12 cellular contexts compared by ENCODE assay signal in the genomic region with DNA sequence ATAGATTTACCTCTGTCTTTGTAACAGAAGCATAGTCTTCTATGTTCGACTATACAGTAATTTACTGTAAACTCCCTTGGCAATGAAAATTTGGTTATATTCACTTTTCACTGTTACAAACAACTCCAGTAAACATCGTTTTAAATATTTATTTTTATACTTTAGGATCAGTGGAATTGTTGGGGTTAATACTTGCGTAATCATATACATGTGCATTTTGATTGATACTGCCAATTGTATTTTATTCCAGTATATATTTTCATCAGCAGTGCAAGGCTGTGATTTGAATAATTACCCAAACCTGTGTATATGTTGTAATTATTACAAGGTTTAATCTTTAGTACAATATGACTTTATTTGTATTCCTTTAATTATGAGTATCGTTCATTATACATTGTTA.
DNase-seq lines count a peak whose midpoint lies in the region; ATAC-seq and TF ChIP-seq lines count a peak whose summit lies in the region.
"Had no signal": no experiment of that assay in that cellular context is flagged by ENCODE, and none has a peak within 500 bp of the region (broad histone marks: within the 10 kb centered on the region; RNA-seq: fewer than 3 reads in every experiment).

No MANE protein-coding gene starts in this region.

- ATAC-seq in right cardiac atrium (no peak), left cardiac atrium (no peak), upper lobe of right lung (no peak)

- in situ Hi-C loops in brain microvascular endothelial cell (cut with HindIII; ENCODE audit: low pct_ligation_motif_present, low sequenced_read_pairs) = no loop called here

- peak overlapping the region; percentile 20 for H3K4me3 ChIP-seq in right cardiac atrium (ENCODE audit: low read length)
- peak overlapping the region; percentile 46 for H3K4me3 ChIP-seq in brain microvascular endothelial cell (ENCODE audit: low read depth, low read length)
- H3K4me3 ChIP-seq in mucosa of rectum (ENCODE audit: low read length in 2 of 2) = peak overlapping the region; percentile 57 to 80
- H3K4me3 ChIP-seq in upper lobe of right lung = peak overlapping the region; percentile 51
- peak overlapping the region in 2 of 4 donors; percentile 40 to 56 for H3K4me3 ChIP-seq in Peyer's patch

- no peaks in the 10 kb centered on the region for H3K9me3 ChIP-seq in right cardiac atrium (ENCODE audit: control insufficient read depth, low read length)
- H3K9me3 ChIP-seq in mucosa of rectum (ENCODE audit: control insufficient read depth in 2 of 2, low read length in 2 of 2) = no peaks in the 10 kb centered on the region
- H3K9me3 ChIP-seq in upper lobe of right lung = no peaks in the 10 kb centered on the region
- no peaks in the 10 kb centered on the region for H3K9me3 ChIP-seq in Peyer's patch
- H3K9me3 ChIP-seq: Caco-2 had no signal

- H3K4me1 ChIP-seq in right cardiac atrium (ENCODE audit: control insufficient read depth, insufficient read depth, low read length) (peaks cover 9% of the 10 kb centered on the region), mucosa of rectum (ENCODE audit: control insufficient read depth in 2 of 2, insufficient read depth in 2 of 2, low read length in 2 of 2) (peaks cover 0 to 13% of the 10 kb centered on the region in 2 donors), upper lobe of right lung (peaks cover 46% of the 10 kb centered on the region), Peyer's patch (peaks cover 0 to 15% (median 7%) of the 10 kb centered on the region in 4 donors)

- no peak overlapping the region for H3K9ac ChIP-seq in mucosa of rectum (ENCODE audit: low read depth in 1 of 2, low read length in 2 of 2)

- TF ChIP-seq POLR2A in Peyer's patch (IDR thresholded peaks at IDR 0.05) = no peak

- WGBS in right cardiac atrium = 70% methylated on average over 4 of the region's 4 CpGs

- H3K27ac ChIP-seq in right cardiac atrium (ENCODE audit: low read length) (no peak overlapping the region), brain microvascular endothelial cell (peak overlapping the region; percentile 68), mucosa of rectum (ENCODE audit: low read depth in 2 of 2, low read length in 2 of 2) (no peak overlapping the region), upper lobe of right lung (no peak overlapping the region), Peyer's patch (no peak overlapping the region)

- DNase-seq in right cardiac atrium = no peak
- no peak for DNase-seq in left cardiac atrium
- no peak for DNase-seq in brain microvascular endothelial cell
- DNase-seq in upper lobe of right lung = no peak
- no peak for DNase-seq in putamen (ENCODE audit: low spot score)
- no peak for DNase-seq in Peyer's patch
- DNase-seq in inferior parietal cortex (ENCODE audit: extremely low spot score) = no peak
- DNase-seq: Caco-2, H9, NCI-H2227 treated with DMSO at 0.1 percent for 48 hours, T1000 had no signal

- TF ChIP-seq CTCF in brain microvascular endothelial cell (IDR thresholded peaks at IDR 0.05; ENCODE audit: low read depth, low read length, missing control alignments) (no peak), upper lobe of right lung (IDR thresholded peaks at IDR 0.05) (no peak), Peyer's patch (IDR thresholded peaks at IDR 0.05) (no peak)

- H3K27me3 ChIP-seq in right cardiac atrium (ENCODE audit: control insufficient read depth, insufficient read depth) (no peaks in the 10 kb centered on the region), brain microvascular endothelial cell (replicated peaks) (no peaks in the 10 kb centered on the region), mucosa of rectum (ENCODE audit: control insufficient read depth in 2 of 2, insufficient read depth in 2 of 2, low read length in 2 of 2) (no peaks in the 10 kb centered on the region), upper lobe of right lung (no peaks in the 10 kb centered on the region), Peyer's patch (no peaks in the 10 kb centered on the region)

- intact Hi-C loops in right cardiac atrium (cut with DNase I) (loop anchor here in 3 of 4 donors (5.0 to 10.0 kb wide), 3 partner anchors 149 to 242 kb away; no protein-coding TSS in a partner anchor), left cardiac atrium (cut with DNase I) (loop anchor here (10.0 kb wide), 2 partner anchors 152 to 242 kb away; no protein-coding TSS in a partner anchor), upper lobe of right lung (cut with DNase I) (no loop called here)

- H3K36me3 ChIP-seq in brain microvascular endothelial cell (replicated peaks) = no peaks in the 10 kb centered on the region
- no peaks in the 10 kb centered on the region for H3K36me3 ChIP-seq in mucosa of rectum (ENCODE audit: control insufficient read depth in 2 of 2, insufficient read depth in 2 of 2, low read length in 2 of 2)
- no peaks in the 10 kb centered on the region for H3K36me3 ChIP-seq in upper lobe of right lung
- no peaks in the 10 kb centered on the region for H3K36me3 ChIP-seq in Peyer's patch
